23 cellular contexts compared by ENCODE assay signal in genomic region chr6:165677091-165677490, GRCh38. TPM values are rescaled to one million over a fixed set of nuclear protein-coding genes. Genes with fewer than 3 reads are reported as not detected.
"Had no signal": no experiment of that assay in that cellular context is flagged by ENCODE, and none has a peak within 500 bp of the region (broad histone marks: within the 10 kb centered on the region; RNA-seq: fewer than 3 reads in every experiment).

No MANE protein-coding gene starts in this region.

- H3K27me3 ChIP-seq: MG63 had no signal

- ATAC-seq: activated T-cell treated with anti-CD3 and anti-CD28 coated beads, Interleukin-2, amount 50 U/mL, for 4 hours; activated T-helper 17 cell treated with anti-CD3 and anti-CD28 coated beads, Interleukin-2, amount 50 U/mL, for 72 hours; T-cell had no signal

- H3K4me3 ChIP-seq: MG63, SK-N-MC had no signal

- DNase-seq: activated B cell treated with CpG ODN at 0.5 μM for 24 hours; activated CD4-positive, alpha-beta memory T cell treated with anti-CD3 and anti-CD28 coated beads for 36 hours; activated CD4-positive, alpha-beta T cell treated with anti-CD3 and anti-CD28 coated beads for 1 hour; activated CD4-positive, alpha-beta T cell treated with anti-CD3 and anti-CD28 coated beads, Interleukin-2, amount 10 ng/mL, durations not matched to agents 7 days and 5 days; activated CD8-positive, alpha-beta memory T cell treated with anti-CD3 and anti-CD28 coated beads for 24 hours; activated gamma-delta T cell; activated naive CD4-positive, alpha-beta T cell treated with anti-CD3 and anti-CD28 coated beads for 36 hours; activated T-cell treated with anti-CD3 and anti-CD28 coated beads, Interleukin-2, amount 50 U/mL, for 4 hours; amygdala; MV-4-11; NCI-H1105; NCI-H1436; NCI-H187; NCI-H2081; NCI-H446; NCI-H524; SIG-M5; T-cell; T-helper 2 cell; T1000 had no signal

- H3K36me3 ChIP-seq: MG63 had no signal

- H3K27ac ChIP-seq: SK-N-MC had no signal

- H3K9me3 ChIP-seq: MG63 had no signal

RNA-seq across cellular contexts. Expression of gene PDE10A, which starts 14.1 kb away (rescaled TPM):
- total RNA-seq: activated B cell treated with CpG ODN at 0.5 μM for 24 hours; activated CD4-positive, alpha-beta memory T cell treated with anti-CD3 and anti-CD28 coated beads for 36 hours; activated CD4-positive, alpha-beta T cell treated with anti-CD3 and anti-CD28 coated beads, Interleukin-2, amount 10 ng/mL, durations not matched to agents 7 days and 5 days; activated naive CD4-positive, alpha-beta T cell treated with anti-CD3 and anti-CD28 coated beads for 36 hours; activated T-helper 17 cell treated with anti-CD3 and anti-CD28 coated beads, Interleukin-2, amount 50 U/mL, for 72 hours had no signal
